9 cellular contexts compared by ENCODE assay signal in genomic region chr20:57619053-57619831, GRCh38. TPM values are rescaled to one million over a fixed set of nuclear protein-coding genes. Genes with fewer than 3 reads are reported as not detected.
DNase-seq lines count a peak whose midpoint lies in the region; ATAC-seq and TF ChIP-seq lines count a peak whose summit lies in the region.
"Had no signal": no experiment of that assay in that cellular context is flagged by ENCODE, and none has a peak within 500 bp of the region (broad histone marks: within the 10 kb centered on the region; RNA-seq: fewer than 3 reads in every experiment).

No MANE protein-coding gene starts in this region.

- POLR2A ChIA-PET in activated B cell treated with CpG ODN at 0.5 μM for 24 hours (lab: Charles Lee) = interaction anchor here (0.7 to 4.9 kb wide), 28 partner anchors 9 to 1389 kb away, joined by 3 to 188 read pairs (median 7); partner anchors contain the start of genes AURKA, CSTF1, PMEPA1 and RBM38

- H3K27me3 Mint-ChIP-seq in CD14-positive monocyte (ENCODE audit: low read depth in 3 of 3) (peaks cover 2 to 15% (median 14%) of the 10 kb centered on the region in 3 donors), activated B cell treated with CpG ODN at 0.5 μM for 24 hours (no peaks in the 10 kb centered on the region), mesothelial cell of epicardium (ENCODE audit: low read depth) (peaks cover 41% of the 10 kb centered on the region)

- peak; percentile 50 for ATAC-seq in GM19372 (IDR thresholded peaks at IDR 0.05; ENCODE audit: low read depth, unreplicated experiment)
- peak; percentile 67 for ATAC-seq in HG03432 (IDR thresholded peaks at IDR 0.05; ENCODE audit: unreplicated experiment)
- peak; percentile 70 for ATAC-seq in activated B cell treated with CpG ODN at 0.5 μM for 24 hours (ENCODE audit: low read depth)
- peak; percentile 86 for ATAC-seq in stimulated activated effector memory CD8-positive, alpha-beta T cell treated with anti-CD3 and anti-CD28 coated beads, Interleukin-12 subunit alpha, Interleukin-12 subunit beta, amount 100 ng/mL, for 72 hours

- intact Hi-C loops in CD14-positive monocyte (cut with micrococcal nuclease) = loop anchor here in 1 of 2 donors (2.0 kb wide), 1 partner anchor 16 kb away; no protein-coding TSS in a partner anchor
- intact Hi-C loops in activated B cell treated with CpG ODN at 0.5 μM for 24 hours (cut with micrococcal nuclease) = loop anchor here (1.0 to 10.0 kb wide), 11 partner anchors 22 to 1386 kb away; partner anchors contain the start of genes CTSZ, RBM38 and RTF2

- H3K27ac Mint-ChIP-seq in CD14-positive monocyte = peak overlapping the region; percentile 89 to 95 (median 94)
- peak overlapping the region; percentile 94 for H3K27ac Mint-ChIP-seq in activated B cell treated with CpG ODN at 0.5 μM for 24 hours
- H3K27ac Mint-ChIP-seq in stimulated activated effector memory CD8-positive, alpha-beta T cell treated with anti-CD3 and anti-CD28 coated beads, Interleukin-12 subunit alpha, Interleukin-12 subunit beta, amount 100 ng/mL, for 72 hours = peak overlapping the region; percentile 83
- no peak overlapping the region for H3K27ac Mint-ChIP-seq in mesothelial cell of epicardium

- peaks cover 7 to 33% of the 10 kb centered on the region in 2 donors for H3K36me3 Mint-ChIP-seq in CD14-positive monocyte
- H3K36me3 Mint-ChIP-seq in activated B cell treated with CpG ODN at 0.5 μM for 24 hours (ENCODE audit: low read depth) = peaks cover 32% of the 10 kb centered on the region
- H3K36me3 Mint-ChIP-seq in stimulated activated effector memory CD8-positive, alpha-beta T cell treated with anti-CD3 and anti-CD28 coated beads, Interleukin-12 subunit alpha, Interleukin-12 subunit beta, amount 100 ng/mL, for 72 hours = peaks cover 26% of the 10 kb centered on the region
- H3K36me3 Mint-ChIP-seq in mesothelial cell of epicardium = no peaks in the 10 kb centered on the region

- H3K4me1 Mint-ChIP-seq in CD14-positive monocyte (peaks cover 55% of the 10 kb centered on the region), activated B cell treated with CpG ODN at 0.5 μM for 24 hours (peaks cover 63% of the 10 kb centered on the region), mesothelial cell of epicardium (no peaks in the 10 kb centered on the region)
- H3K4me1 Mint-ChIP-seq in stimulated activated effector memory CD8-positive, alpha-beta T cell treated with anti-CD3 and anti-CD28 coated beads, Interleukin-12 subunit alpha, Interleukin-12 subunit beta, amount 100 ng/mL, for 72 hours = peaks cover 79% of the 10 kb centered on the region

- DNase-seq in CD14-positive monocyte (ENCODE audit: low spot score) = peak; percentile 84
- DNase-seq in activated B cell treated with CpG ODN at 0.5 μM for 24 hours = peak; percentile 60
- DNase-seq in globus pallidus (ENCODE audit: low spot score) = peak; percentile 15
- peak; percentile 52 to 87 for DNase-seq in stimulated activated effector memory CD8-positive, alpha-beta T cell treated with anti-CD3 and anti-CD28 coated beads, Interleukin-12 subunit alpha, Interleukin-12 subunit beta, amount 100 ng/mL, for 72 hours (ENCODE audit: low spot score in 2 of 2)
- DNase-seq in mesothelial cell of epicardium (ENCODE audit: low spot score in 2 of 2, unreplicated experiment in 2 of 2) = no peak
- DNase-seq in NCI-H82 treated with DMSO at 0.1 percent for 48 hours (lab: John Stamatoyannopoulos, UW; ENCODE audit: unreplicated experiment) = no peak

- H3K9me3 Mint-ChIP-seq in CD14-positive monocyte (peaks cover under 1 to 7% (median 2%) of the 10 kb centered on the region in 7 donors), activated B cell treated with CpG ODN at 0.5 μM for 24 hours (no peaks in the 10 kb centered on the region), mesothelial cell of epicardium (no peaks in the 10 kb centered on the region)
- H3K9me3 Mint-ChIP-seq in stimulated activated effector memory CD8-positive, alpha-beta T cell treated with anti-CD3 and anti-CD28 coated beads, Interleukin-12 subunit alpha, Interleukin-12 subunit beta, amount 100 ng/mL, for 72 hours = no peaks in the 10 kb centered on the region

- TF ChIP-seq CTCF in CD14-positive monocyte (IDR thresholded peaks at IDR 0.05) (no peak), activated B cell treated with CpG ODN at 0.5 μM for 24 hours (IDR thresholded peaks at IDR 0.05) (no peak), mesothelial cell of epicardium (IDR thresholded peaks at IDR 0.05; ENCODE audit: unreplicated experiment) (no peak)

- CTCF ChIA-PET in activated B cell treated with CpG ODN at 0.5 μM for 24 hours (lab: Charles Lee) = interaction anchor here (1.0 to 4.2 kb wide), 9 partner anchors 9 to 560 kb away, joined by 3 to 29 read pairs (median 5); partner anchors contain the start of gene PMEPA1

- H3K4me3 Mint-ChIP-seq in CD14-positive monocyte = peak overlapping the region; percentile 77 to 90
- peak overlapping the region; percentile 84 for H3K4me3 Mint-ChIP-seq in activated B cell treated with CpG ODN at 0.5 μM for 24 hours
- H3K4me3 Mint-ChIP-seq in stimulated activated effector memory CD8-positive, alpha-beta T cell treated with anti-CD3 and anti-CD28 coated beads, Interleukin-12 subunit alpha, Interleukin-12 subunit beta, amount 100 ng/mL, for 72 hours = peak overlapping the region; percentile 71
- H3K4me3 Mint-ChIP-seq in mesothelial cell of epicardium = no peak overlapping the region

RNA-seq across cellular contexts. Expression of gene ZBP1, which starts 1.0 kb away (rescaled TPM):
- polyA plus RNA-seq in CD14-positive monocyte = 1 to 10 TPM; 2.8 to 3.0 TPM
- total RNA-seq in activated B cell treated with CpG ODN at 0.5 μM for 24 hours (16.5 and 17.8 TPM in 2 replicates), mesothelial cell of epicardium (not detected in 3 replicates)
- total RNA-seq: Caco-2 had no signal

RNA-seq across cellular contexts. Expression of gene PCK1, which starts 58.3 kb away (rescaled TPM):
- not detected for polyA plus RNA-seq in CD14-positive monocyte
- total RNA-seq in activated B cell treated with CpG ODN at 0.5 μM for 24 hours (not detected in 2 replicates), mesothelial cell of epicardium (not detected in 3 replicates)
- total RNA-seq: Caco-2 had no signal

Comparison
In these comparisons a context has a peak if more than half of its experiments do, and no peak if none do; other contexts are left out.
1. DNase-seq: peak in CD14-positive monocyte (single experiment), activated B cell treated with CpG ODN at 0.5 μM for 24 hours (single experiment), globus pallidus (single experiment) and stimulated activated effector memory CD8-positive, alpha-beta T cell treated with anti-CD3 and anti-CD28 coated beads, Interleukin-12 subunit alpha, Interleukin-12 subunit beta, amount 100 ng/mL, for 72 hours (2 of 2); none in mesothelial cell of epicardium (0 of 2) and NCI-H82 treated with DMSO at 0.1 percent for 48 hours (single experiment).
2. RNA of gene ZBP1, which starts 1.0 kb away (total RNA-seq): 16.5 to 17.8 TPM in activated B cell treated with CpG ODN at 0.5 μM for 24 hours; not detected in mesothelial cell of epicardium; every median in the first group is over 10 times any median in the second.
3. Peak in every context shown above with its lines, with median percentiles within 50 percentile points of each other: ATAC-seq.